In the genomic region with DNA sequence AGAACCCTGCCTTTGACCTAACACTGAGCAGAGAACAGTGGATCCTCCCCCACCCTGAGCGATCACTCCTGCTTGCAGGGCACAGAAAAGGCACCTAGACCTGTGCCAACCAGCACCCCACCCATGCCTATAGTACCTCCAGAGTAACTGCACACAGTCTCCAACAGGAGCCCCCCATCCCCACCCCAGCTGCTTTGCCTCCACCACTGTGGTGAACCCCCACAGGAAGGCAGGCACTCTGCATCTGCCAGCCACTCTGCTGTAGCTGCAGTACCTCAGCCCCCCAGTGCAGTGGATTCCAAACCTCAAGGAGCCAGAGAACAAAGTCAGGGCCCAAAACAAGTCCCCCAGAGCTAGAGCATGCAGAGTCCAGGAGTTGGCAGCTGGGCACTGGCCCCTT, we compare ENCODE assay signal across 1 cellular context.
TF ChIP-seq lines count a peak whose summit lies in the region.

No MANE protein-coding gene starts in this region.

TF ChIP-seq in HepG2, 621 proteins besides CTCF, POLR2A, EP300 and RAD21:
- TF ChIP-seq ZNF350 (CRISPR knock-in tag; IDR thresholded peaks at IDR 0.05; ENCODE audit: borderline replicate concordance, low read depth), result no peak
- TF ChIP-seq, protein P1, sequence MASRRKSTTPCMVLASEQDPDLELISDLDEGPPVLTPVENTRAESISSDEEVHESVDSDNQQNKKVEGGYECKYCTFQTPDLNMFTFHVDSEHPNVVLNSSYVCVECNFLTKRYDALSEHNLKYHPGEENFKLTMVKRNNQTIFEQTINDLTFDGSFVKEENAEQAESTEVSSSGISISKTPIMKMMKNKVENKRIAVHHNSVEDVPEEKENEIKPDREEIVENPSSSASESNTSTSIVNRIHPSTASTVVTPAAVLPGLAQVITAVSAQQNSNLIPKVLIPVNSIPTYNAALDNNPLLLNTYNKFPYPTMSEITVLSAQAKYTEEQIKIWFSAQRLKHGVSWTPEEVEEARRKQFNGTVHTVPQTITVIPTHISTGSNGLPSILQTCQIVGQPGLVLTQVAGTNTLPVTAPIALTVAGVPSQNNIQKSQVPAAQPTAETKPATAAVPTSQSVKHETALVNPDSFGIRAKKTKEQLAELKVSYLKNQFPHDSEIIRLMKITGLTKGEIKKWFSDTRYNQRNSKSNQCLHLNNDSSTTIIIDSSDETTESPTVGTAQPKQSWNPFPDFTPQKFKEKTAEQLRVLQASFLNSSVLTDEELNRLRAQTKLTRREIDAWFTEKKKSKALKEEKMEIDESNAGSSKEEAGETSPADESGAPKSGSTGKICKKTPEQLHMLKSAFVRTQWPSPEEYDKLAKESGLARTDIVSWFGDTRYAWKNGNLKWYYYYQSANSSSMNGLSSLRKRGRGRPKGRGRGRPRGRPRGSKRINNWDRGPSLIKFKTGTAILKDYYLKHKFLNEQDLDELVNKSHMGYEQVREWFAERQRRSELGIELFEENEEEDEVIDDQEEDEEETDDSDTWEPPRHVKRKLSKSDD (CRISPR knock-in tag; IDR thresholded peaks at IDR 0.05; ENCODE audit: low read depth), result no peak
- TF ChIP-seq NFE2L1 (CRISPR knock-in tag; IDR thresholded peaks at IDR 0.05; ENCODE audit: borderline replicate concordance), result no peak
- no peak for TF ChIP-seq ZSCAN9 (CRISPR knock-in tag; IDR thresholded peaks at IDR 0.05; ENCODE audit: borderline replicate concordance)
